In the genomic region with DNA sequence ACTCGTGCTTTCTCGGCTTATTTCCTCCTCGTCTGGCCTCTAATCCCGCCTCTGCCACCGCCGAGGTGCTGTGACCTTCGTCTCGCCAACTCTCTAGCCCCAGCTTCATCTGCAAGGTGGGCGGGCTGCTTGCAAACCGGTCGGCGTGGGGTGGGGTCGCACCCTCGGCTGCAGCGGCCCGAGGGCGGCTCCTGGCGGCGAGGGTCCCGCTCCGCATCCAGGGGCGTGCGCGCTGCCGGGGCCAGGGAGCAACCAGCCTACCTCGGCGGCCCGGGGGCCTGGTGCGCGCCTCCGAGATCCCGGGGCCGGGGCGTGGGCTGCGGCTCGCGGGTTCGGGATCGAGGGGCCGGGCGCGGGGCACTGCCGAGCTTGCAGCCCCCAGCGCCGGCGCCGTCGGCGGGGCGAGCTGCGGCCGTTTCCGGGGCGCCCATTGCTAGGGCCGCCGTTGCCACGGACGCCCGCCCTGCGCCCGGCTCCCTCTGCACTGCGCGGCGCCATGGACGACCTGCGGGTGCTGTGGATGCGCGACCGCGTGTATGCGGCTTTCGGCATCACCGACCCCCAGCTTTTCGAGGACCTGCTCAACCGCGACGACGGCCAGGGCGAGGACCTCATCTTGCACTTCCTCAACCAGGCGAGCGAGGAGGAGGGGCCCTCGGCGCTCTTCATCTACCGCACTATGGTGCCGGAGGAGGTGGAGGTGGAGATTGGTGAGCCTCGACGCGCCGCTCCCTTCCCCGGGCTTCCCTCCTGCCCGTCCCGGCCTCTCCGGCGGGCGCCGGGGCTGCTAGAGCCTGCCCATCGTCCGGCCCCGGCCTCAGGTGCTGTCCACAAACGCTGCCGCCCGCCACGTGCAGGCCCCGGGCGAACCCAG, we compare ENCODE assay signal across 1 cellular context.
TF ChIP-seq lines count a peak whose summit lies in the region.

A gene with protein sequence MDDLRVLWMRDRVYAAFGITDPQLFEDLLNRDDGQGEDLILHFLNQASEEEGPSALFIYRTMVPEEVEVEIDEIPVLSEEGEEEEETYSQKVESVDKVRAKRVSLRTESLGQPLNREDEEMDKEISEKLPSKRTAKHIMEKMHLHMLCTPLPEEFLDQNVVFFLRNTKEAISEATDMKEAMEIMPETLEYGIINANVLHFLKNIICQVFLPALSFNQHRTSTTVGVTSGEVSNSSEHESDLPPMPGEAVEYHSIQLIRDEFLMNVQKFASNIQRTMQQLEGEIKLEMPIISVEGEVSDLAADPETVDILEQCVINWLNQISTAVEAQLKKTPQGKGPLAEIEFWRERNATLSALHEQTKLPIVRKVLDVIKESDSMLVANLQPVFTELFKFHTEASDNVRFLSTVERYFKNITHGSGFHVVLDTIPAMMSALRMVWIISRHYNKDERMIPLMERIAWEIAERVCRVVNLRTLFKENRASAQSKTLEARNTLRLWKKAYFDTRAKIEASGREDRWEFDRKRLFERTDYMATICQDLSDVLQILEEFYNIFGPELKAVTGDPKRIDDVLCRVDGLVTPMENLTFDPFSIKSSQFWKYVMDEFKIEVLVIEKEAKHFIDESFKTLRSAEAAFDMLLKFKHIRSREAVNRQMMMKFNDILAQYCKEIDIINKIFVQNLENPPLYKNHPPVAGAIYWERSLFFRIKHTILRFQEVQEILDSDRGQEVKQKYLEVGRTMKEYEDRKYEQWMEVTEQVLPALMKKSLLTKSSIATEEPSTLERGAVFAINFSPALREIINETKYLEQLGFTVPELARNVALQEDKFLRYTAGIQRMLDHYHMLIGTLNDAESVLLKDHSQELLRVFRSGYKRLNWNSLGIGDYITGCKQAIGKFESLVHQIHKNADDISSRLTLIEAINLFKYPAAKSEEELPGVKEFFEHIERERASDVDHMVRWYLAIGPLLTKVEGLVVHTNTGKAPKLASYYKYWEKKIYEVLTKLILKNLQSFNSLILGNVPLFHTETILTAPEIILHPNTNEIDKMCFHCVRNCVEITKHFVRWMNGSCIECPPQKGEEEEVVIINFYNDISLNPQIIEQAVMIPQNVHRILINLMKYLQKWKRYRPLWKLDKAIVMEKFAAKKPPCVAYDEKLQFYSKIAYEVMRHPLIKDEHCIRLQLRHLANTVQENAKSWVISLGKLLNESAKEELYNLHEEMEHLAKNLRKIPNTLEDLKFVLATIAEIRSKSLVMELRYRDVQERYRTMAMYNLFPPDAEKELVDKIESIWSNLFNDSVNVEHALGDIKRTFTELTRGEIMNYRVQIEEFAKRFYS (N-terminal part only) (plus strand): TSS at position 461 of the 874 bp plus-strand sequence. CDS start 36 bp downstream, at position 497.

TF ChIP-seq in WTC11, 78 proteins besides CTCF, POLR2A, EP300 and RAD21 (continued from another document and continues in another):
- TF ChIP-seq, protein P1, sequence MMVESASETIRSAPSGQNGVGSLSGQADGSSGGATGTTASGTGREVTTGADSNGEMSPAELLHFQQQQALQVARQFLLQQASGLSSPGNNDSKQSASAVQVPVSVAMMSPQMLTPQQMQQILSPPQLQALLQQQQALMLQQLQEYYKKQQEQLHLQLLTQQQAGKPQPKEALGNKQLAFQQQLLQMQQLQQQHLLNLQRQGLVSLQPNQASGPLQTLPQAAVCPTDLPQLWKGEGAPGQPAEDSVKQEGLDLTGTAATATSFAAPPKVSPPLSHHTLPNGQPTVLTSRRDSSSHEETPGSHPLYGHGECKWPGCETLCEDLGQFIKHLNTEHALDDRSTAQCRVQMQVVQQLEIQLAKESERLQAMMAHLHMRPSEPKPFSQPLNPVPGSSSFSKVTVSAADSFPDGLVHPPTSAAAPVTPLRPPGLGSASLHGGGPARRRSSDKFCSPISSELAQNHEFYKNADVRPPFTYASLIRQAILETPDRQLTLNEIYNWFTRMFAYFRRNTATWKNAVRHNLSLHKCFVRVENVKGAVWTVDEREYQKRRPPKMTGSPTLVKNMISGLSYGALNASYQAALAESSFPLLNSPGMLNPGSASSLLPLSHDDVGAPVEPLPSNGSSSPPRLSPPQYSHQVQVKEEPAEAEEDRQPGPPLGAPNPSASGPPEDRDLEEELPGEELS (CRISPR knock-in tag; IDR thresholded peaks at IDR 0.05): peak; percentile 40
- TF ChIP-seq, protein P2, sequence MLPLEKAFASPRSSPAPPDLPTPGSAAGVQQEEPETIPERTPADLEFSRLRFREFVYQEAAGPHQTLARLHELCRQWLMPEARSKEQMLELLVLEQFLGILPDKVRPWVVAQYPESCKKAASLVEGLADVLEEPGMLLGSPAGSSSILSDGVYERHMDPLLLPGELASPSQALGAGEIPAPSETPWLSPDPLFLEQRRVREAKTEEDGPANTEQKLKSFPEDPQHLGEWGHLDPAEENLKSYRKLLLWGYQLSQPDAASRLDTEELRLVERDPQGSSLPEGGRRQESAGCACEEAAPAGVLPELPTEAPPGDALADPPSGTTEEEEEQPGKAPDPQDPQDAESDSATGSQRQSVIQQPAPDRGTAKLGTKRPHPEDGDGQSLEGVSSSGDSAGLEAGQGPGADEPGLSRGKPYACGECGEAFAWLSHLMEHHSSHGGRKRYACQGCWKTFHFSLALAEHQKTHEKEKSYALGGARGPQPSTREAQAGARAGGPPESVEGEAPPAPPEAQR (CRISPR knock-in tag; IDR thresholded peaks at IDR 0.05): no peak
- TF ChIP-seq ZNF219 (CRISPR knock-in tag; IDR thresholded peaks at IDR 0.05; ENCODE audit: borderline replicate concordance): no peak
- no peak for TF ChIP-seq HMGA2 (CRISPR knock-in tag; IDR thresholded peaks at IDR 0.05)
- no peak for TF ChIP-seq PRRX2 (CRISPR knock-in tag; IDR thresholded peaks at IDR 0.05)
- TF ChIP-seq, protein P3, sequence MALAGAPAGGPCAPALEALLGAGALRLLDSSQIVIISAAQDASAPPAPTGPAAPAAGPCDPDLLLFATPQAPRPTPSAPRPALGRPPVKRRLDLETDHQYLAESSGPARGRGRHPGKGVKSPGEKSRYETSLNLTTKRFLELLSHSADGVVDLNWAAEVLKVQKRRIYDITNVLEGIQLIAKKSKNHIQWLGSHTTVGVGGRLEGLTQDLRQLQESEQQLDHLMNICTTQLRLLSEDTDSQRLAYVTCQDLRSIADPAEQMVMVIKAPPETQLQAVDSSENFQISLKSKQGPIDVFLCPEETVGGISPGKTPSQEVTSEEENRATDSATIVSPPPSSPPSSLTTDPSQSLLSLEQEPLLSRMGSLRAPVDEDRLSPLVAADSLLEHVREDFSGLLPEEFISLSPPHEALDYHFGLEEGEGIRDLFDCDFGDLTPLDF (CRISPR knock-in tag; IDR thresholded peaks at IDR 0.05): no peak
- no peak for TF ChIP-seq MXD4 (CRISPR knock-in tag; IDR thresholded peaks at IDR 0.05; ENCODE audit: borderline replicate concordance)
- TF ChIP-seq, protein P4, sequence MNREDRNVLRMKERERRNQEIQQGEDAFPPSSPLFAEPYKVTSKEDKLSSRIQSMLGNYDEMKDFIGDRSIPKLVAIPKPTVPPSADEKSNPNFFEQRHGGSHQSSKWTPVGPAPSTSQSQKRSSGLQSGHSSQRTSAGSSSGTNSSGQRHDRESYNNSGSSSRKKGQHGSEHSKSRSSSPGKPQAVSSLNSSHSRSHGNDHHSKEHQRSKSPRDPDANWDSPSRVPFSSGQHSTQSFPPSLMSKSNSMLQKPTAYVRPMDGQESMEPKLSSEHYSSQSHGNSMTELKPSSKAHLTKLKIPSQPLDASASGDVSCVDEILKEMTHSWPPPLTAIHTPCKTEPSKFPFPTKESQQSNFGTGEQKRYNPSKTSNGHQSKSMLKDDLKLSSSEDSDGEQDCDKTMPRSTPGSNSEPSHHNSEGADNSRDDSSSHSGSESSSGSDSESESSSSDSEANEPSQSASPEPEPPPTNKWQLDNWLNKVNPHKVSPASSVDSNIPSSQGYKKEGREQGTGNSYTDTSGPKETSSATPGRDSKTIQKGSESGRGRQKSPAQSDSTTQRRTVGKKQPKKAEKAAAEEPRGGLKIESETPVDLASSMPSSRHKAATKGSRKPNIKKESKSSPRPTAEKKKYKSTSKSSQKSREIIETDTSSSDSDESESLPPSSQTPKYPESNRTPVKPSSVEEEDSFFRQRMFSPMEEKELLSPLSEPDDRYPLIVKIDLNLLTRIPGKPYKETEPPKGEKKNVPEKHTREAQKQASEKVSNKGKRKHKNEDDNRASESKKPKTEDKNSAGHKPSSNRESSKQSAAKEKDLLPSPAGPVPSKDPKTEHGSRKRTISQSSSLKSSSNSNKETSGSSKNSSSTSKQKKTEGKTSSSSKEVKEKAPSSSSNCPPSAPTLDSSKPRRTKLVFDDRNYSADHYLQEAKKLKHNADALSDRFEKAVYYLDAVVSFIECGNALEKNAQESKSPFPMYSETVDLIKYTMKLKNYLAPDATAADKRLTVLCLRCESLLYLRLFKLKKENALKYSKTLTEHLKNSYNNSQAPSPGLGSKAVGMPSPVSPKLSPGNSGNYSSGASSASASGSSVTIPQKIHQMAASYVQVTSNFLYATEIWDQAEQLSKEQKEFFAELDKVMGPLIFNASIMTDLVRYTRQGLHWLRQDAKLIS (CRISPR knock-in tag; IDR thresholded peaks at IDR 0.05; ENCODE audit: borderline replicate concordance): no peak
- TF ChIP-seq ELF4 (CRISPR knock-in tag; IDR thresholded peaks at IDR 0.05; ENCODE audit: low read depth): no peak
- TF ChIP-seq EMX1 (CRISPR knock-in tag; IDR thresholded peaks at IDR 0.05): no peak
- no peak for TF ChIP-seq ZNF671 (CRISPR knock-in tag; IDR thresholded peaks at IDR 0.05)
- TF ChIP-seq GRHL2 (CRISPR knock-in tag; IDR thresholded peaks at IDR 0.05; ENCODE audit: insufficient replicate concordance, severe bottlenecking): no peak
- TF ChIP-seq ZNF396 (CRISPR knock-in tag; IDR thresholded peaks at IDR 0.05; ENCODE audit: borderline replicate concordance): no peak
- 0 out of 2 replicates have a peak, but pooled peaks have one; percentile 58 for TF ChIP-seq CREM (CRISPR knock-in tag; IDR thresholded peaks at IDR 0.05)
- TF ChIP-seq IRF2 (CRISPR knock-in tag; IDR thresholded peaks at IDR 0.05; ENCODE audit: borderline replicate concordance, low read depth): no peak
- TF ChIP-seq, protein P5, sequence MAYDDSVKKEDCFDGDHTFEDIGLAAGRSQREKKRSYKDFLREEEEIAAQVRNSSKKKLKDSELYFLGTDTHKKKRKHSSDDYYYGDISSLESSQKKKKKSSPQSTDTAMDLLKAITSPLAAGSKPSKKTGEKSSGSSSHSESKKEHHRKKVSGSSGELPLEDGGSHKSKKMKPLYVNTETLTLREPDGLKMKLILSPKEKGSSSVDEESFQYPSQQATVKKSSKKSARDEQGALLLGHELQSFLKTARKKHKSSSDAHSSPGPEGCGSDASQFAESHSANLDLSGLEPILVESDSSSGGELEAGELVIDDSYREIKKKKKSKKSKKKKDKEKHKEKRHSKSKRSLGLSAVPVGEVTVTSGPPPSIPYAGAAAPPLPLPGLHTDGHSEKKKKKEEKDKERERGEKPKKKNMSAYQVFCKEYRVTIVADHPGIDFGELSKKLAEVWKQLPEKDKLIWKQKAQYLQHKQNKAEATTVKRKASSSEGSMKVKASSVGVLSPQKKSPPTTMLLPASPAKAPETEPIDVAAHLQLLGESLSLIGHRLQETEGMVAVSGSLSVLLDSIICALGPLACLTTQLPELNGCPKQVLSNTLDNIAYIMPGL (CRISPR knock-in tag; IDR thresholded peaks at IDR 0.05): peak; percentile 60
- 0 out of 2 replicates have a peak, but pooled peaks have one; percentile 20 for TF ChIP-seq ZNF263 (CRISPR knock-in tag; IDR thresholded peaks at IDR 0.05; ENCODE audit: low read depth)
- TF ChIP-seq NFYB (CRISPR knock-in tag; conservative IDR thresholded peaks at IDR 0.05; ENCODE audit: low read depth): no peak
- no peak for TF ChIP-seq NFATC4 (CRISPR knock-in tag; IDR thresholded peaks at IDR 0.05)
- peak; percentile 58; the same call in 1 of the 2 replicates for TF ChIP-seq KAT7 (CRISPR knock-in tag; IDR thresholded peaks at IDR 0.05; ENCODE audit: borderline replicate concordance)
- TF ChIP-seq, protein P6, sequence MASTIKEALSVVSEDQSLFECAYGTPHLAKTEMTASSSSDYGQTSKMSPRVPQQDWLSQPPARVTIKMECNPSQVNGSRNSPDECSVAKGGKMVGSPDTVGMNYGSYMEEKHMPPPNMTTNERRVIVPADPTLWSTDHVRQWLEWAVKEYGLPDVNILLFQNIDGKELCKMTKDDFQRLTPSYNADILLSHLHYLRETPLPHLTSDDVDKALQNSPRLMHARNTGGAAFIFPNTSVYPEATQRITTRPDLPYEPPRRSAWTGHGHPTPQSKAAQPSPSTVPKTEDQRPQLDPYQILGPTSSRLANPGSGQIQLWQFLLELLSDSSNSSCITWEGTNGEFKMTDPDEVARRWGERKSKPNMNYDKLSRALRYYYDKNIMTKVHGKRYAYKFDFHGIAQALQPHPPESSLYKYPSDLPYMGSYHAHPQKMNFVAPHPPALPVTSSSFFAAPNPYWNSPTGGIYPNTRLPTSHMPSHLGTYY (CRISPR knock-in tag; IDR thresholded peaks at IDR 0.05): no peak
- TF ChIP-seq, protein P7, sequence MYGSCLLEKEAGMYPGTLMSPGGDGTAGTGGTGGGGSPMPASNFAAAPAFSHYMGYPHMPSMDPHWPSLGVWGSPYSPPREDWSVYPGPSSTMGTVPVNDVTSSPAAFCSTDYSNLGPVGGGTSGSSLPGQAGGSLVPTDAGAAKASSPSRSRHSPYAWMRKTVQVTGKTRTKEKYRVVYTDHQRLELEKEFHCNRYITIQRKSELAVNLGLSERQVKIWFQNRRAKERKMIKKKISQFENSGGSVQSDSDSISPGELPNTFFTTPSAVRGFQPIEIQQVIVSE (CRISPR knock-in tag; IDR thresholded peaks at IDR 0.05; ENCODE audit: borderline replicate concordance): no peak
- TF ChIP-seq, protein P8, sequence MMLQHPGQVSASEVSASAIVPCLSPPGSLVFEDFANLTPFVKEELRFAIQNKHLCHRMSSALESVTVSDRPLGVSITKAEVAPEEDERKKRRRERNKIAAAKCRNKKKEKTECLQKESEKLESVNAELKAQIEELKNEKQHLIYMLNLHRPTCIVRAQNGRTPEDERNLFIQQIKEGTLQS (CRISPR knock-in tag; conservative IDR thresholded peaks at IDR 0.05): no peak
- no peak for TF ChIP-seq TEAD4 (CRISPR knock-in tag; IDR thresholded peaks at IDR 0.05)
- TF ChIP-seq ZNF138 (CRISPR knock-in tag; conservative IDR thresholded peaks at IDR 0.05): no peak
- TF ChIP-seq, protein P9, sequence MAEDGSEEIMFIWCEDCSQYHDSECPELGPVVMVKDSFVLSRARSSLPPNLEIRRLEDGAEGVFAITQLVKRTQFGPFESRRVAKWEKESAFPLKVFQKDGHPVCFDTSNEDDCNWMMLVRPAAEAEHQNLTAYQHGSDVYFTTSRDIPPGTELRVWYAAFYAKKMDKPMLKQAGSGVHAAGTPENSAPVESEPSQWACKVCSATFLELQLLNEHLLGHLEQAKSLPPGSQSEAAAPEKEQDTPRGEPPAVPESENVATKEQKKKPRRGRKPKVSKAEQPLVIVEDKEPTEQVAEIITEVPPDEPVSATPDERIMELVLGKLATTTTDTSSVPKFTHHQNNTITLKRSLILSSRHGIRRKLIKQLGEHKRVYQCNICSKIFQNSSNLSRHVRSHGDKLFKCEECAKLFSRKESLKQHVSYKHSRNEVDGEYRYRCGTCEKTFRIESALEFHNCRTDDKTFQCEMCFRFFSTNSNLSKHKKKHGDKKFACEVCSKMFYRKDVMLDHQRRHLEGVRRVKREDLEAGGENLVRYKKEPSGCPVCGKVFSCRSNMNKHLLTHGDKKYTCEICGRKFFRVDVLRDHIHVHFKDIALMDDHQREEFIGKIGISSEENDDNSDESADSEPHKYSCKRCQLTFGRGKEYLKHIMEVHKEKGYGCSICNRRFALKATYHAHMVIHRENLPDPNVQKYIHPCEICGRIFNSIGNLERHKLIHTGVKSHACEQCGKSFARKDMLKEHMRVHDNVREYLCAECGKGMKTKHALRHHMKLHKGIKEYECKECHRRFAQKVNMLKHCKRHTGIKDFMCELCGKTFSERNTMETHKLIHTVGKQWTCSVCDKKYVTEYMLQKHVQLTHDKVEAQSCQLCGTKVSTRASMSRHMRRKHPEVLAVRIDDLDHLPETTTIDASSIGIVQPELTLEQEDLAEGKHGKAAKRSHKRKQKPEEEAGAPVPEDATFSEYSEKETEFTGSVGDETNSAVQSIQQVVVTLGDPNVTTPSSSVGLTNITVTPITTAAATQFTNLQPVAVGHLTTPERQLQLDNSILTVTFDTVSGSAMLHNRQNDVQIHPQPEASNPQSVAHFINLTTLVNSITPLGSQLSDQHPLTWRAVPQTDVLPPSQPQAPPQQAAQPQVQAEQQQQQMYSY (CRISPR knock-in tag; IDR thresholded peaks at IDR 0.05): no peak
- TF ChIP-seq, protein P10, sequence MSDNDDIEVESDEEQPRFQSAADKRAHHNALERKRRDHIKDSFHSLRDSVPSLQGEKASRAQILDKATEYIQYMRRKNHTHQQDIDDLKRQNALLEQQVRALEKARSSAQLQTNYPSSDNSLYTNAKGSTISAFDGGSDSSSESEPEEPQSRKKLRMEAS (CRISPR knock-in tag; IDR thresholded peaks at IDR 0.05): peak; percentile 90
